ENCODE assay signal across 8 cellular contexts in genomic region chr19:19053508-19054314, GRCh38. TPM values are rescaled to one million over a fixed set of nuclear protein-coding genes. Genes with fewer than 3 reads are reported as not detected.
DNase-seq lines count a peak whose midpoint lies in the region; ATAC-seq, FAIRE-seq and TF ChIP-seq lines count a peak whose summit lies in the region.

No MANE protein-coding gene starts in this region.

- intact Hi-C loops in left ventricle myocardium superior (cut with micrococcal nuclease), result loop anchor here (5.0 to 10.0 kb wide), 2 partner anchors 51 to 84 kb away; partner anchors contain the start of gene TMEM161A
- intact Hi-C loops in gastrocnemius medialis (cut with DNase I; ENCODE audit: low total_unique reads), result loop anchor here (1.0 kb wide), 2 partner anchors 86 to 122 kb away; no protein-coding TSS in a partner anchor

- DNase-seq in A172 (ENCODE audit: low spot score) (peak; percentile 23), GM12891 (ENCODE audit: insufficient read length, low spot score) (peak; percentile 70), RPMI7951 (ENCODE audit: low read depth) (peak; percentile 37), left ventricle myocardium superior (peak; percentile 82), gastrocnemius medialis (peak in 1 of 2 donors; percentile 71), AML-193 (lab: John Stamatoyannopoulos, UW) (no peak)
- DNase-seq in activated naive CD8-positive, alpha-beta T cell treated with anti-CD3 and anti-CD28 coated beads, Interleukin-2, amount 50 U/mL, for 24 hours, result peak; percentile 63

- no peaks in the 10 kb centered on the region for H3K27me3 Mint-ChIP-seq in activated naive CD8-positive, alpha-beta T cell treated with anti-CD3 and anti-CD28 coated beads, Interleukin-2, amount 50 U/mL, for 24 hours

- H3K9me3 ChIP-seq in gastrocnemius medialis, result no peaks in the 10 kb centered on the region

- H3K36me3 ChIP-seq in gastrocnemius medialis, result peaks cover 0 to 50% of the 10 kb centered on the region in 2 donors

- H3K27me3 ChIP-seq in gastrocnemius medialis, result no peaks in the 10 kb centered on the region

- no peak for FAIRE-seq in GM12891 (lab: Jason Lieb, UNC)

- H3K4me1 ChIP-seq in gastrocnemius medialis, result peaks cover under 1 to 3% of the 10 kb centered on the region in 2 donors

- no peaks in the 10 kb centered on the region for H3K4me1 Mint-ChIP-seq in activated naive CD8-positive, alpha-beta T cell treated with anti-CD3 and anti-CD28 coated beads, Interleukin-2, amount 50 U/mL, for 24 hours

- in situ Hi-C loops in gastrocnemius medialis (cut with MboI; ENCODE audit: low sequenced_read_pairs in 4 of 4), result loop anchor here in 3 of 4 donors (5.0 to 10.0 kb wide), 3 partner anchors 81 to 89 kb away; partner anchors contain the start of gene TMEM161A (in 2 of the 3)

- no peak overlapping the region for H3K4me3 Mint-ChIP-seq in activated naive CD8-positive, alpha-beta T cell treated with anti-CD3 and anti-CD28 coated beads, Interleukin-2, amount 50 U/mL, for 24 hours

- peak; percentile 79 to 93 (median 91) for TF ChIP-seq CTCF in gastrocnemius medialis (IDR thresholded peaks at IDR 0.05 in 4 of 5, conservative IDR thresholded peaks at IDR 0.05 in 1 of 5)

- no peaks in the 10 kb centered on the region for H3K9me3 Mint-ChIP-seq in activated naive CD8-positive, alpha-beta T cell treated with anti-CD3 and anti-CD28 coated beads, Interleukin-2, amount 50 U/mL, for 24 hours

- H3K27ac Mint-ChIP-seq in activated naive CD8-positive, alpha-beta T cell treated with anti-CD3 and anti-CD28 coated beads, Interleukin-2, amount 50 U/mL, for 24 hours, result no peak overlapping the region

- ATAC-seq in activated naive CD8-positive, alpha-beta T cell treated with anti-CD3 and anti-CD28 coated beads, Interleukin-2, amount 50 U/mL, for 24 hours, result no peak
- ATAC-seq in left ventricle myocardium superior (peak; percentile 83), gastrocnemius medialis (peak; percentile 77 to 82), GM18502 (IDR thresholded peaks at IDR 0.05; ENCODE audit: poor library complexity, unreplicated experiment) (no peak)

- H3K36me3 Mint-ChIP-seq in activated naive CD8-positive, alpha-beta T cell treated with anti-CD3 and anti-CD28 coated beads, Interleukin-2, amount 50 U/mL, for 24 hours (ENCODE audit: low read depth), result peaks cover 23% of the 10 kb centered on the region

- no peak overlapping the region for H3K4me3 ChIP-seq in gastrocnemius medialis

- TF ChIP-seq POLR2A in GM12891 (IDR thresholded peaks at IDR 0.05; ENCODE audit: low read depth, low read length) (no peak), gastrocnemius medialis (IDR thresholded peaks at IDR 0.05) (no peak)

- no peak overlapping the region for H3K27ac ChIP-seq in gastrocnemius medialis

TF ChIP-seq in GM12891, 5 proteins besides CTCF, POLR2A, EP300 and RAD21:
- no peak for TF ChIP-seq SPI1 (IDR thresholded peaks at IDR 0.05; ENCODE audit: low read depth, low read length)
- no peak for TF ChIP-seq PAX5 (IDR thresholded peaks at IDR 0.05; ENCODE audit: insufficient read depth, low read length, severe bottlenecking)
- TF ChIP-seq POLR2AphosphoS5 (IDR thresholded peaks at IDR 0.05; ENCODE audit: low read depth, low read length), result no peak
- no peak for TF ChIP-seq TAF1 (IDR thresholded peaks at IDR 0.05; ENCODE audit: low read depth, low read length)
- TF ChIP-seq POU2F2 (IDR thresholded peaks at IDR 0.05; ENCODE audit: low read depth, low read length), result no peak

RNA-seq across cellular contexts. Expression of gene SLC25A42, which starts 10.1 kb away (rescaled TPM):
- 4.0 and 5.0 TPM in 2 replicates for total RNA-seq in A172 (2014; rRNA removed; shearing (Covaris generic))
- polyA plus RNA-seq in GM12891 (2012; ENCODE audit: low read depth, missing spikeins), result 8.0 TPM
- total RNA-seq in RPMI7951 (2014; rRNA removed; shearing (Covaris generic)), result 5.9 and 6.2 TPM in 2 replicates
- 29.5 TPM for total RNA-seq in left ventricle myocardium superior
- 10 to 100 TPM; 12.3 to 85.3 (median 37.1) TPM for total RNA-seq in gastrocnemius medialis

RNA-seq across cellular contexts. Expression of gene ARMC6, which starts 20.3 kb away (rescaled TPM):
- 77.1 and 79.5 TPM in 2 replicates for total RNA-seq in A172 (2014; rRNA removed; shearing (Covaris generic))
- 20.0 TPM for polyA plus RNA-seq in GM12891 (2012; ENCODE audit: low read depth, missing spikeins)
- 46.2 and 54.1 TPM in 2 replicates for total RNA-seq in RPMI7951 (2014; rRNA removed; shearing (Covaris generic))
- total RNA-seq in left ventricle myocardium superior (12.2 TPM), gastrocnemius medialis (10 to 100 TPM; 18.2 to 35.7 (median 25.2) TPM)

RNA-seq across cellular contexts. Expression of gene SUGP2, which starts 20.4 kb away (rescaled TPM):
- 47.7 and 48.9 TPM in 2 replicates for total RNA-seq in A172 (2014; rRNA removed; shearing (Covaris generic))
- 84.9 TPM for polyA plus RNA-seq in GM12891 (2012; ENCODE audit: low read depth, missing spikeins)
- total RNA-seq in RPMI7951 (2014; rRNA removed; shearing (Covaris generic)), result 34.2 and 35.4 TPM in 2 replicates
- total RNA-seq in left ventricle myocardium superior (71.9 TPM), gastrocnemius medialis (10 to 100 TPM; 24.6 to 38.2 (median 32.8) TPM)

Comparison
In these comparisons a context has a peak if more than half of its experiments do, and no peak if none do; other contexts are left out.
1. DNase-seq: peak in A172 (single experiment), GM12891 (single experiment), RPMI7951 (single experiment), activated naive CD8-positive, alpha-beta T cell treated with anti-CD3 and anti-CD28 coated beads, Interleukin-2, amount 50 U/mL, for 24 hours (single experiment) and left ventricle myocardium superior (single experiment); none in AML-193 (0 of 2).
2. ATAC-seq: peak in left ventricle myocardium superior (single experiment) and gastrocnemius medialis (2 of 2); none in activated naive CD8-positive, alpha-beta T cell treated with anti-CD3 and anti-CD28 coated beads, Interleukin-2, amount 50 U/mL, for 24 hours (single experiment) and GM18502 (single experiment).